Comparison of ENCODE assay signal across 21 cellular contexts in genomic region chr15:59317211-59317610, GRCh38.
"Had no signal": no experiment of that assay in that cellular context is flagged by ENCODE, and none has a peak within 500 bp of the region (broad histone marks: within the 10 kb centered on the region; RNA-seq: fewer than 3 reads in every experiment).

No MANE protein-coding gene starts in this region.

- H3K9ac ChIP-seq: parathyroid adenoma had no signal

- H3K27me3 ChIP-seq: transverse colon, vagina had no signal

- H3K4me3 ChIP-seq: transverse colon, vagina had no signal

- H3K4me1 Mint-ChIP-seq: central memory CD8-positive, alpha-beta T cell had no signal

- H3K9me3 ChIP-seq: vagina had no signal

- H3K4me1 ChIP-seq: parathyroid adenoma had no signal

- H3K27ac ChIP-seq: parathyroid adenoma, vagina had no signal

- H3K36me3 Mint-ChIP-seq: naive thymus-derived CD8-positive, alpha-beta T cell had no signal

- H3K36me3 ChIP-seq: transverse colon, vagina had no signal

- H3K4me3 Mint-ChIP-seq: activated naive CD4-positive, alpha-beta T cell treated with anti-CD3 and anti-CD28 coated beads, Interleukin-2, amount 10 ng/mL, durations not matched to agents 7 days and 5 days; activated naive CD8-positive, alpha-beta T cell treated with anti-CD3 and anti-CD28 coated beads, Interleukin-2, amount 50 U/mL, for 24 hours; activated T-cell treated with anti-CD3 and anti-CD28 coated beads, Interleukin-2, amount 50 U/mL, for 4 hours; central memory CD8-positive, alpha-beta T cell; naive thymus-derived CD8-positive, alpha-beta T cell; T-helper 1 cell treated with Interleukin-12 subunit alpha and Interleukin-12 subunit beta and Interleukin-4 antibody, amounts not matched to agents 30 μg/mL and 1 μg/mL, for 36 hours had no signal

- ATAC-seq: activated naive CD8-positive, alpha-beta T cell treated with anti-CD3 and anti-CD28 coated beads, Interleukin-2, amount 50 U/mL, for 24 hours; activated T-cell treated with anti-CD3 and anti-CD28 coated beads, Interleukin-2, amount 50 U/mL, for 4 hours; esophagus mucosa; naive thymus-derived CD8-positive, alpha-beta T cell; stimulated activated naive CD8-positive, alpha-beta T cell treated with anti-CD3 and anti-CD28 coated beads, Interleukin-15, Interleukin-2, amounts not matched to agents 100 U/mL and 50 U/mL, for 24 hours had no signal

- DNase-seq: activated CD4-positive, alpha-beta T cell treated with anti-CD3 and anti-CD28 coated beads, Interleukin-2, amount 50 U/mL, for 1 hour; activated CD4-positive, CD25-positive, alpha-beta regulatory T cell treated with anti-CD3 and anti-CD28 coated beads, Interleukin-2, amount 50 U/mL, for 72 hours; activated CD8-positive, alpha-beta memory T cell treated with anti-CD3 and anti-CD28 coated beads, Interleukin-2, amount 50 U/mL, for 4 hours; activated effector memory CD4-positive, alpha-beta T cell treated with Interleukin-2 at 50 U/mL for 16 hours; activated naive CD4-positive, alpha-beta T cell treated with anti-CD3 and anti-CD28 coated beads, Interleukin-2, amount 10 ng/mL, durations not matched to agents 7 days and 5 days; activated naive CD8-positive, alpha-beta T cell treated with anti-CD3 and anti-CD28 coated beads, Interleukin-2, amount 50 U/mL, for 24 hours; activated T-cell treated with anti-CD3 and anti-CD28 coated beads, Interleukin-2, amount 50 U/mL, for 4 hours; aorta; cortex of kidney; effector CD4-positive, alpha-beta T cell; naive thymus-derived CD8-positive, alpha-beta T cell; stimulated activated CD4-positive, alpha-beta T cell treated with anti-CD3 and anti-CD28 coated beads, Interleukin-12 subunit alpha, Interleukin-12 subunit beta, amount 100 ng/mL, for 4 hours; stimulated activated CD4-positive, alpha-beta T cell treated with anti-CD3 and anti-CD28 coated beads, Interleukin-1b, Interleukin-23, amount 100 ng/mL, for 48 hours; stimulated activated naive CD8-positive, alpha-beta T cell treated with anti-CD3 and anti-CD28 coated beads, Interleukin-15, Interleukin-2, amounts not matched to agents 100 U/mL and 50 U/mL, for 24 hours; substantia nigra; transverse colon had no signal

- H3K9me3 Mint-ChIP-seq: activated T-cell treated with anti-CD3 and anti-CD28 coated beads, Interleukin-2, amount 50 U/mL, for 4 hours; central memory CD8-positive, alpha-beta T cell had no signal

- H3K27me3 Mint-ChIP-seq: activated naive CD8-positive, alpha-beta T cell treated with anti-CD3 and anti-CD28 coated beads, Interleukin-2, amount 50 U/mL, for 24 hours; naive thymus-derived CD8-positive, alpha-beta T cell had no signal

- H3K27ac Mint-ChIP-seq: activated naive CD4-positive, alpha-beta T cell treated with anti-CD3 and anti-CD28 coated beads, Interleukin-2, amount 10 ng/mL, durations not matched to agents 7 days and 5 days; activated naive CD8-positive, alpha-beta T cell treated with anti-CD3 and anti-CD28 coated beads, Interleukin-2, amount 50 U/mL, for 24 hours; naive thymus-derived CD8-positive, alpha-beta T cell; T-helper 1 cell treated with Interleukin-12 subunit alpha and Interleukin-12 subunit beta and Interleukin-4 antibody, amounts not matched to agents 30 μg/mL and 1 μg/mL, for 36 hours had no signal
